10 cellular contexts compared by ENCODE assay signal in genomic region chr6:32430179-32430578, GRCh38. TPM values are rescaled to one million over a fixed set of nuclear protein-coding genes. Genes with fewer than 3 reads are reported as not detected.
"Had no signal": no experiment of that assay in that cellular context is flagged by ENCODE, and none has a peak within 500 bp of the region (broad histone marks: within the 10 kb centered on the region; RNA-seq: fewer than 3 reads in every experiment).

No MANE protein-coding gene starts in this region.

- ATAC-seq: GM23338, K562 had no signal

- FAIRE-seq: H1, H54, HTR-8/SVneo, K562 had no signal

- H3K4me3 ChIP-seq: GM23338, K562 had no signal

- H3K9me3 Mint-ChIP-seq: GM23338, H9 had no signal

- DNase-seq: H9, HCEC 1CT, IMR-90, KG1 had no signal

- H3K27ac Mint-ChIP-seq: GM23338, H9 had no signal

- H3K4me2 ChIP-seq: GM23338 had no signal

- H3K4me1 Mint-ChIP-seq: GM23338, H9 had no signal

- H3K4me3 Mint-ChIP-seq: GM23338, H9 had no signal

- H2AFZ ChIP-seq: GM23338 had no signal

RNA-seq across cellular contexts. Expression of gene HLA-DRA, which starts 9.5 kb away (rescaled TPM):
- total RNA-seq: HT-29, IMR-90 had no signal
- polyA plus RNA-seq: IMR-90 had no signal

RNA-seq across cellular contexts. Expression of gene BTNL2, which starts 23.2 kb away (rescaled TPM):
- total RNA-seq: GM23338, H1, H9, HT-29, IMR-90, K562 had no signal
- polyA plus RNA-seq: GM23338, H1, IMR-90, K562 had no signal

RNA-seq across cellular contexts. Expression of gene TSBP1, which starts 58.5 kb away (rescaled TPM):
- total RNA-seq: GM23338, H1, H9, HT-29, IMR-90, K562 had no signal
- polyA plus RNA-seq: H1, IMR-90, K562 had no signal
